Comparison of ENCODE assay signal across 11 cellular contexts in genomic region chr13:44868397-44868796, GRCh38.
DNase-seq lines count a peak whose midpoint lies in the region; ATAC-seq and TF ChIP-seq lines count a peak whose summit lies in the region.
"Had no signal": no experiment of that assay in that cellular context is flagged by ENCODE, and none has a peak within 500 bp of the region (broad histone marks: within the 10 kb centered on the region; RNA-seq: fewer than 3 reads in every experiment).

No MANE protein-coding gene starts in this region.

- H3K27ac ChIP-seq in gastrocnemius medialis: peak overlapping the region; percentile 86 to 95 (median 94)
- no peak overlapping the region for H3K27ac ChIP-seq in CD8-positive, alpha-beta memory T cell (ENCODE audit: low read depth, low read length)

- TF ChIP-seq CTCF in gastrocnemius medialis (IDR thresholded peaks at IDR 0.05 in 4 of 5, conservative IDR thresholded peaks at IDR 0.05 in 1 of 5): no peak

- in situ Hi-C loops in gastrocnemius medialis (cut with MboI; ENCODE audit: low sequenced_read_pairs in 4 of 4): loop anchor here in 1 of 4 donors (10.0 kb wide), 1 partner anchor 134 kb away; no protein-coding TSS in a partner anchor

- ATAC-seq in activated CD4-positive, alpha-beta T cell treated with anti-CD3 and anti-CD28 coated beads for 36 hours: peak; percentile 70
- ATAC-seq in GM21360 (IDR thresholded peaks at IDR 0.05; ENCODE audit: unreplicated experiment) (peak; percentile 68), HG03095 (IDR thresholded peaks at IDR 0.05; ENCODE audit: unreplicated experiment) (peak; percentile 83), gastrocnemius medialis (no peak)

- H3K27ac Mint-ChIP-seq in activated CD4-positive, alpha-beta T cell treated with anti-CD3 and anti-CD28 coated beads for 36 hours: no peak overlapping the region
- peak overlapping the region in 2 of 8 donors; percentile 2 to 74 for H3K27ac Mint-ChIP-seq in CD8-positive, alpha-beta memory T cell
- H3K27ac Mint-ChIP-seq: type B pancreatic cell had no signal

- intact Hi-C loops in activated CD4-positive, alpha-beta T cell treated with anti-CD3 and anti-CD28 coated beads for 36 hours (cut with DNase I, micrococcal nuclease): no loop called here
- intact Hi-C loops in gastrocnemius medialis (cut with DNase I; ENCODE audit: low total_unique reads): no loop called here

- no peak for TF ChIP-seq POLR2A in gastrocnemius medialis (IDR thresholded peaks at IDR 0.05)

- POLR2A ChIA-PET in activated CD4-positive, alpha-beta T cell treated with anti-CD3 and anti-CD28 coated beads for 36 hours (lab: Charles Lee): interaction anchor here (0.6 kb wide), 1 partner anchor 95 kb away, joined by 3 read pairs; no protein-coding TSS in a partner anchor
- POLR2A ChIA-PET in CD8-positive, alpha-beta memory T cell (lab: Charles Lee): no interaction called here

- no peaks in the 10 kb centered on the region for H3K36me3 ChIP-seq in gastrocnemius medialis
- H3K36me3 ChIP-seq in CD8-positive, alpha-beta memory T cell (ENCODE audit: insufficient read depth, low read length): no peaks in the 10 kb centered on the region

- DNase-seq in activated CD4-positive, alpha-beta T cell treated with anti-CD3 and anti-CD28 coated beads for 36 hours: peak; percentile 30
- no peak for DNase-seq in activated CD4-positive, alpha-beta T cell treated with anti-CD3 and anti-CD28 coated beads for 1 hour
- DNase-seq in gastrocnemius medialis (no peak), NAMALWA (ENCODE audit: low spot score) (no peak)
- no peak for DNase-seq in CD8-positive, alpha-beta memory T cell
- no peak for DNase-seq in activated CD4-positive, CD25-positive, alpha-beta regulatory T cell (lab: John Stamatoyannopoulos, UW)
- DNase-seq: DMS79, NCI-H146 had no signal

- peaks cover 5% of the 10 kb centered on the region for H3K4me1 Mint-ChIP-seq in activated CD4-positive, alpha-beta T cell treated with anti-CD3 and anti-CD28 coated beads for 36 hours
- peaks cover 0 to 9% (median 6%) of the 10 kb centered on the region in 3 donors for H3K4me1 Mint-ChIP-seq in CD8-positive, alpha-beta memory T cell

- H3K4me3 ChIP-seq in gastrocnemius medialis: no peak overlapping the region
- H3K4me3 ChIP-seq in CD8-positive, alpha-beta memory T cell (ENCODE audit: low read length): no peak overlapping the region

- no peak overlapping the region for H3K4me3 Mint-ChIP-seq in activated CD4-positive, alpha-beta T cell treated with anti-CD3 and anti-CD28 coated beads for 36 hours
- no peak overlapping the region for H3K4me3 Mint-ChIP-seq in CD8-positive, alpha-beta memory T cell
- H3K4me3 Mint-ChIP-seq: type B pancreatic cell had no signal

- H3K27me3 ChIP-seq in gastrocnemius medialis: no peaks in the 10 kb centered on the region
- H3K27me3 ChIP-seq in CD8-positive, alpha-beta memory T cell (ENCODE audit: insufficient read depth, low read length, poor library complexity, severe bottlenecking): no peaks in the 10 kb centered on the region

- peaks cover 32 to 34% of the 10 kb centered on the region in 2 donors for H3K4me1 ChIP-seq in gastrocnemius medialis
- no peaks in the 10 kb centered on the region for H3K4me1 ChIP-seq in CD8-positive, alpha-beta memory T cell (ENCODE audit: insufficient read depth, low read length)

- H3K36me3 Mint-ChIP-seq in activated CD4-positive, alpha-beta T cell treated with anti-CD3 and anti-CD28 coated beads for 36 hours (ENCODE audit: low read depth): no peaks in the 10 kb centered on the region
- H3K36me3 Mint-ChIP-seq in CD8-positive, alpha-beta memory T cell: no peaks in the 10 kb centered on the region
- H3K36me3 Mint-ChIP-seq: type B pancreatic cell had no signal

- CTCF ChIA-PET in activated CD4-positive, alpha-beta T cell treated with anti-CD3 and anti-CD28 coated beads for 36 hours (lab: Charles Lee): interaction anchor here (0.6 kb wide), 1 partner anchor 19 kb away, joined by 3 read pairs; no protein-coding TSS in a partner anchor
- CTCF ChIA-PET in CD8-positive, alpha-beta memory T cell (lab: Charles Lee): no interaction called here

- no peaks in the 10 kb centered on the region for H3K9me3 ChIP-seq in gastrocnemius medialis
- no peaks in the 10 kb centered on the region for H3K9me3 ChIP-seq in CD8-positive, alpha-beta memory T cell (ENCODE audit: low read length)

- H3K27me3 Mint-ChIP-seq in activated CD4-positive, alpha-beta T cell treated with anti-CD3 and anti-CD28 coated beads for 36 hours: peaks cover 6% of the 10 kb centered on the region
- H3K27me3 Mint-ChIP-seq in CD8-positive, alpha-beta memory T cell: peaks cover 4 to 12% of the 10 kb centered on the region in 2 donors
- H3K27me3 Mint-ChIP-seq: type B pancreatic cell had no signal

- H3K9me3 Mint-ChIP-seq in activated CD4-positive, alpha-beta T cell treated with anti-CD3 and anti-CD28 coated beads for 36 hours (ENCODE audit: low read depth): peaks cover 3% of the 10 kb centered on the region
- peaks cover 0 to 4% (median 0%) of the 10 kb centered on the region in 5 donors for H3K9me3 Mint-ChIP-seq in CD8-positive, alpha-beta memory T cell

Comparison
In these comparisons a context has a peak if more than half of its experiments do, and no peak if none do; other contexts are left out.
1. ATAC-seq: peak in activated CD4-positive, alpha-beta T cell treated with anti-CD3 and anti-CD28 coated beads for 36 hours (single experiment), GM21360 (single experiment) and HG03095 (single experiment); none in gastrocnemius medialis (0 of 2).